ENCODE assay signal across 1 cellular context in genomic region chr16:8963825-8964441, GRCh38.
TF ChIP-seq lines count a peak whose summit lies in the region.

TSS of gene USP7 (minus strand) at chr16:8963906. CDS start at chr16:8963285, 621 bp downstream.

TF ChIP-seq in HepG2, 621 proteins besides CTCF, POLR2A, EP300 and RAD21 (continued from another document and continues in another):
- TF ChIP-seq ZBED4 (CRISPR knock-in tag; IDR thresholded peaks at IDR 0.05; ENCODE audit: borderline replicate concordance) = peak; percentile 69; the same call in 1 of the 2 replicates
- no peak; the same call in 1 of the 2 replicates for TF ChIP-seq ZNF629 (CRISPR knock-in tag; conservative IDR thresholded peaks at IDR 0.05)
- TF ChIP-seq ZNF816 (CRISPR knock-in tag; IDR thresholded peaks at IDR 0.05; ENCODE audit: borderline replicate concordance) = peak; percentile 83; the same call in 1 of the 2 replicates
- no peak for TF ChIP-seq DMTF1 (CRISPR knock-in tag; IDR thresholded peaks at IDR 0.05)
- TF ChIP-seq CREB3 (CRISPR knock-in tag; IDR thresholded peaks at IDR 0.05) = 0 out of 2 replicates have a peak, but pooled peaks have one; percentile 25
- TF ChIP-seq EEA1 (CRISPR knock-in tag; IDR thresholded peaks at IDR 0.05; ENCODE audit: borderline replicate concordance) = no peak
- TF ChIP-seq CEBPB (IDR thresholded peaks at IDR 0.05; ENCODE audit: borderline replicate concordance, low read depth, low read length) = no peak
- TF ChIP-seq FOXC1 (CRISPR knock-in tag; IDR thresholded peaks at IDR 0.05; ENCODE audit: borderline replicate concordance) = peak; percentile 81; the same call in 1 of the 2 replicates
- no peak for TF ChIP-seq ZNF260 (CRISPR knock-in tag; IDR thresholded peaks at IDR 0.05; ENCODE audit: borderline replicate concordance, low read depth)
- TF ChIP-seq PHF21A (CRISPR knock-in tag; IDR thresholded peaks at IDR 0.05) = peak; percentile 48; the same call in 1 of the 2 replicates
- no peak for TF ChIP-seq ZBTB7A (CRISPR knock-in tag; IDR thresholded peaks at IDR 0.05)
- peak; percentile 58; the same call in 1 of the 2 replicates for TF ChIP-seq GMEB1 (CRISPR knock-in tag; IDR thresholded peaks at IDR 0.05; ENCODE audit: borderline replicate concordance)
- no peak; the same call in 1 of the 2 replicates for TF ChIP-seq GZF1 (CRISPR knock-in tag; IDR thresholded peaks at IDR 0.05)
- TF ChIP-seq NFAT5 (CRISPR knock-in tag; IDR thresholded peaks at IDR 0.05) = no peak
- peak; percentile 39; the same call in 1 of the 2 replicates for TF ChIP-seq ZNF431 (CRISPR knock-in tag; IDR thresholded peaks at IDR 0.05; ENCODE audit: borderline replicate concordance, low read depth)
- no peak for TF ChIP-seq RFX3 (CRISPR knock-in tag; IDR thresholded peaks at IDR 0.05)
- no peak; the same call in 1 of the 2 replicates for TF ChIP-seq ZNF558 (CRISPR knock-in tag; IDR thresholded peaks at IDR 0.05; ENCODE audit: borderline replicate concordance)
- TF ChIP-seq NFIC (IDR thresholded peaks at IDR 0.05; ENCODE audit: low read length) = no peak
- no peak for TF ChIP-seq BRF2 (CRISPR knock-in tag; IDR thresholded peaks at IDR 0.05)
- TF ChIP-seq ZC3H13 (CRISPR knock-in tag; IDR thresholded peaks at IDR 0.05) = peak; percentile 69; the same call in 1 of the 2 replicates
- no peak for TF ChIP-seq ZNF510 (CRISPR knock-in tag; IDR thresholded peaks at IDR 0.05; ENCODE audit: low read depth)
- TF ChIP-seq SRSF4 (IDR thresholded peaks at IDR 0.05; ENCODE audit: low read depth, low read length, poor library complexity, severe bottlenecking) = no peak
- TF ChIP-seq GLI4 (CRISPR knock-in tag; IDR thresholded peaks at IDR 0.05; ENCODE audit: borderline replicate concordance) = no peak
- TF ChIP-seq HMGXB4 (CRISPR knock-in tag; IDR thresholded peaks at IDR 0.05; ENCODE audit: borderline replicate concordance in 1 of 2, low read depth in 1 of 2) = peak; percentile 73 to 81; a peak in 2 of 4 replicates
- TF ChIP-seq HIVEP1 (CRISPR knock-in tag; IDR thresholded peaks at IDR 0.05) = peak; percentile 45; the same call in 1 of the 2 replicates
- TF ChIP-seq NFKB2 (CRISPR knock-in tag; IDR thresholded peaks at IDR 0.05; ENCODE audit: borderline replicate concordance) = peak; percentile 65; the same call in 1 of the 2 replicates
- 0 out of 2 replicates have a peak, but pooled peaks have one; percentile 46 for TF ChIP-seq SATB2 (CRISPR knock-in tag; IDR thresholded peaks at IDR 0.05)
- peak; percentile 71; the same call in 1 of the 2 replicates for TF ChIP-seq ZNF329 (CRISPR knock-in tag; IDR thresholded peaks at IDR 0.05; ENCODE audit: low read depth)
- TF ChIP-seq ZBTB21 (CRISPR knock-in tag; IDR thresholded peaks at IDR 0.05) = no peak
- TF ChIP-seq ZNF143 (CRISPR knock-in tag; IDR thresholded peaks at IDR 0.05) = 0 out of 2 replicates have a peak, but pooled peaks have one; percentile 5
- no peak for TF ChIP-seq HOXD1 (CRISPR knock-in tag; IDR thresholded peaks at IDR 0.05)
- TF ChIP-seq HDAC2 (CRISPR knock-in tag; IDR thresholded peaks at IDR 0.05) = 0 out of 2 replicates have a peak, but pooled peaks have one; percentile 8
- TF ChIP-seq ZFX (CRISPR knock-in tag; IDR thresholded peaks at IDR 0.05; ENCODE audit: low read depth) = peak; percentile 81
- no peak for TF ChIP-seq IRF9 (CRISPR knock-in tag; IDR thresholded peaks at IDR 0.05; ENCODE audit: borderline replicate concordance)
- TF ChIP-seq CENPX (CRISPR knock-in tag; IDR thresholded peaks at IDR 0.05) = no peak
- TF ChIP-seq ARNT (IDR thresholded peaks at IDR 0.05) = no peak
- peak; percentile 18 for TF ChIP-seq ZFP91 (CRISPR knock-in tag; IDR thresholded peaks at IDR 0.05; ENCODE audit: borderline replicate concordance)
- no peak for TF ChIP-seq HNRNPL (IDR thresholded peaks at IDR 0.05; ENCODE audit: low read depth, low read length)
